16 cellular contexts compared by ENCODE assay signal in the genomic region with DNA sequence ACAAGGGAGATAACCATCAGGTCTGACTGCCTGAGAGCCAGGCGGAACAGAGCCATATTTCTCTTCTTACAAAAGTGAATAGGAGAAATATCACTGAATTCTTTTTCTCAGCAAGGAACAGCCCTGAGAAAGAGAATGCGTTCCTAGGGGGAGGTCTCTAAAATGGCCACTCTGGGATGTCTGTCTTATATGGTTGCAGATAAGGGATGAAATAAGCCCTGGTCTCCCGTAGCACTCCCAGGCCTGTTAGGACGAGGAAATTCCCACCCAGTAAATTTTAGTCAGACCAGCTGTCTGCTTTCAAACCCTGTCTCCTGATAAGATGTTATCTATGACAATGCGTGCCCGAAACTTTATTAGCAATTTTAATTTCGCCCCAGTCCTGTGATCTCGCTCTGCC. TPM values are rescaled to one million over a fixed set of nuclear protein-coding genes. Genes with fewer than 3 reads are reported as not detected.
"Had no signal": no experiment of that assay in that cellular context is flagged by ENCODE, and none has a peak within 500 bp of the region (broad histone marks: within the 10 kb centered on the region; RNA-seq: fewer than 3 reads in every experiment).

No MANE protein-coding gene starts in this region.

RNA-seq across cellular contexts. Expression of a gene that starts 35.4 kb away (rescaled TPM):
- total RNA-seq: activated naive CD4-positive, alpha-beta T cell treated with anti-CD3 and anti-CD28 coated beads for 36 hours; activated naive CD4-positive, alpha-beta T cell treated with anti-CD3 and anti-CD28 coated beads, Interleukin-2, amount 50 U/mL, for 72 hours; activated naive CD8-positive, alpha-beta T cell treated with anti-CD3 and anti-CD28 coated beads for 36 hours; activated naive CD8-positive, alpha-beta T cell treated with anti-CD3 and anti-CD28 coated beads, Interleukin-2, amount 10 ng/mL, durations not matched to agents 7 days and 5 days; adrenal gland; ascending aorta; astrocyte; body of pancreas; breast epithelium; bronchial epithelial cell; cardiac muscle cell; cardiac septum; cerebellum; chondrocyte had no signal
- polyA plus RNA-seq: adipose tissue, adrenal gland, aorta, cardiac muscle cell had no signal
